In the genomic region with DNA sequence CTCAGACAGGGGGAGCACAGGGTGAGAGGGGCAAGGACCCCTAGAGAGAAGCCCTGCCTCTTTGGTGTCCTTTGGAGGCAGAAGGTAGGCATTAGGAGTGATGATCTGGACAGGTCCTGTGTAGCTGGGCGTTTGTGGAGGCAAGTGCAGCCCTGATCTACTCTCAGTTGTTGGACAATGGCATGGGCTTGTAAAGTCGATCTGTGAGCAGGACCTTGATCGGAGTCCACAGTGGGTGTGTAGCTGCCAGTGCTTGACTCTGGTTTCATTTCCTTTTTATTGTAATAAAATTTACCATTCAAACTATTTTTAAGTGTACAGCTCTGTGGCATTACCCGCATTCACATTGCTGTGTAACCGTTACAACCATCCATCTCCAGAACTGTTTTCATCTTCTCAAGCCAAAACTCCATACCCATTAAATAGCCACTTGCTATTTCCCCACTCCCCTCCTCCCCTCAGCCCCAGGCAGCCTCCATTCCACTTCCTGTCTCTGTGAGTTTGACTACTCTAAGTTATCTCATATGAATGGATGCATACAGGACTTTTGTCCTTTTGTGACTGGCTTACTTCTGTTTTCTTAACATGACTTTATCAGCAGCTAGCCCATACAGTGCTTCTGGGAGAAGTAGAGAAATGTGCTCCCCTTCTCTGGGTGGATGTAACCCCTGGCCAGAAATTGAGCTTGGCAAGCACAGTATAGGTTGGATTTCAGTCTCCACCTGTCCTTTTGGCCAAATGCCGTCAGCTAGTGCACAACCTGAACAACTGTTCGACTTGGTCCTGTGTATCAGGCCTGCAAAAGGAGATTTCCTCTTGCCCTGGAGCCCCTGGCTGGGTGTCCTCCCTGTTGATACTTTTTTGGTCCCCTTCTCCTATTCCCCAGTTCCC, we compare ENCODE assay signal across 13 cellular contexts.
DNase-seq lines count a peak whose midpoint lies in the region; ATAC-seq, FAIRE-seq and TF ChIP-seq lines count a peak whose summit lies in the region.
"Had no signal": no experiment of that assay in that cellular context is flagged by ENCODE, and none has a peak within 500 bp of the region (broad histone marks: within the 10 kb centered on the region; RNA-seq: fewer than 3 reads in every experiment).

No MANE protein-coding gene starts in this region.

- DNase-seq in GM12865 (ENCODE audit: low read depth), result peak; percentile 56
- DNase-seq in left colon, result peak; percentile 54 to 58
- no peak for DNase-seq in NCI-H82 treated with DMSO at 0.1 percent for 48 hours (lab: John Stamatoyannopoulos, UW; ENCODE audit: unreplicated experiment)
- DNase-seq in activated CD4-positive, alpha-beta T cell treated with anti-CD3 and anti-CD28 coated beads, Interleukin-2, amount 50 U/mL, for 48 hours, result no peak
- no peak for DNase-seq in 8988T
- no peak for DNase-seq in frontal cortex (ENCODE audit: low spot score in 2 of 2)
- DNase-seq: effector CD8-positive, alpha-beta T cell; testis had no signal

- H3F3A ChIP-seq in Loucy (ENCODE audit: low read depth), result no peaks in the 10 kb centered on the region

- H3K9ac ChIP-seq in Loucy (ENCODE audit: low read depth, low read length, poor library complexity, severe bottlenecking), result no peak overlapping the region
- H3K9ac ChIP-seq: BLaER1 had no signal

- H3K27me3 ChIP-seq in Loucy (ENCODE audit: insufficient read depth, low read length, poor library complexity, severe bottlenecking), result no peaks in the 10 kb centered on the region
- H3K27me3 ChIP-seq: BLaER1, SJSA1, testis had no signal

- H3K4me3 ChIP-seq in GM12865 (ENCODE audit: low read depth, low read length) (no peak overlapping the region), Loucy (ENCODE audit: low read length, poor library complexity, severe bottlenecking) (no peak overlapping the region)
- H3K4me3 ChIP-seq: BLaER1, SJSA1, skin epidermis, testis had no signal

- no peaks in the 10 kb centered on the region for H3K9me2 ChIP-seq in Loucy (replicated peaks; ENCODE audit: low read depth, low read length)

- intact Hi-C loops in left colon (cut with DNase I, micrococcal nuclease), result no loop called here

- ATAC-seq in GM21447 (IDR thresholded peaks at IDR 0.05; ENCODE audit: unreplicated experiment) (peak; percentile 34), left colon (peak; percentile 98)

- no peaks in the 10 kb centered on the region for H4K20me1 ChIP-seq in Loucy (ENCODE audit: insufficient read depth, low read length, poor library complexity, severe bottlenecking)
- H4K20me1 ChIP-seq: BLaER1 had no signal

- peak overlapping the region; percentile 82 for H2AFZ ChIP-seq in Loucy (ENCODE audit: low read length)

- no peak for TF ChIP-seq CTCF in GM12865 (IDR thresholded peaks at IDR 0.05; ENCODE audit: insufficient read depth, low read depth, low read length, missing control alignments)
- TF ChIP-seq CTCF in Loucy (conservative IDR thresholded peaks at IDR 0.05; ENCODE audit: low read length), result no peak

- no peaks in the 10 kb centered on the region for H3K79me2 ChIP-seq in Loucy (ENCODE audit: insufficient read depth, low read length)

- no peak for FAIRE-seq in frontal cortex (lab: Jason Lieb, UNC)

- no peaks in the 10 kb centered on the region for H3K9me3 ChIP-seq in Loucy (ENCODE audit: insufficient read depth, low read depth, low read length)
- H3K9me3 ChIP-seq: BLaER1, SJSA1, testis had no signal

- peak overlapping the region; percentile 37 for H3K4me2 ChIP-seq in Loucy (ENCODE audit: low read depth, low read length, poor library complexity, severe bottlenecking)
- H3K4me2 ChIP-seq: BLaER1 had no signal

- H3K4me1 ChIP-seq in Loucy (ENCODE audit: insufficient read depth, low read length, poor library complexity, severe bottlenecking), result peaks cover 20% of the 10 kb centered on the region
- H3K4me1 ChIP-seq: BLaER1, SJSA1 had no signal

- no peaks in the 10 kb centered on the region for H3K36me3 ChIP-seq in Loucy (ENCODE audit: insufficient read depth, low read length)
- H3K36me3 ChIP-seq: BLaER1, SJSA1 had no signal

Comparison
In these comparisons a context has a peak if more than half of its experiments do, and no peak if none do; other contexts are left out.
1. DNase-seq: peak in GM12865 (single experiment) and left colon (2 of 2); none in NCI-H82 treated with DMSO at 0.1 percent for 48 hours (single experiment), activated CD4-positive, alpha-beta T cell treated with anti-CD3 and anti-CD28 coated beads, Interleukin-2, amount 50 U/mL, for 48 hours (0 of 2), 8988T (single experiment) and frontal cortex (0 of 2).